In the genomic region with DNA sequence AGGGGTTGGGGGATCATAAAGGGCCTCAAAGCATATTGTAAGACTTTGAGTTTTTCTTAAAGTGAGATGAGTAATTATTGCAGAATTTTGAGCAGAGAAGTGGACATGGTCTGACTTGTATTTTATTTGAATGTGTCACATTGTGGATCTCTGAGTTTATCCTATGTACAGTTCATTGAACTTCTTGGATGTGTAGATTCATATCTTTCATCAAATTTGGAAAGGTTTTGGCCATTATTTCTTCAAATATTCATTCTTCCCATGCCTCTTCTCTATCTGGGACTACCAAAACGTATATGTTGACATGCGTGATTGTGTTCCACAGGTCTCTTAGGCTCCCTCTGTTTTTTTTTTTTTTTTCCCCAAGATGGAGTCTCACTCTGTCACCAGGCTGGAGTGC, we compare ENCODE assay signal across 30 cellular contexts. TPM values are rescaled to one million over a fixed set of nuclear protein-coding genes. Genes with fewer than 3 reads are reported as not detected.
"Had no signal": no experiment of that assay in that cellular context is flagged by ENCODE, and none has a peak within 500 bp of the region (broad histone marks: within the 10 kb centered on the region; RNA-seq: fewer than 3 reads in every experiment).

No MANE protein-coding gene starts in this region.

- DNase-seq: stimulated activated CD4-positive, alpha-beta T cell treated with anti-CD3 and anti-CD28 coated beads, Interleukin-2, amount 100 ng/mL, for 48 hours; stimulated activated CD4-positive, alpha-beta T cell treated with anti-CD3 and anti-CD28 coated beads, Interleukin-4, amount 100 ng/mL, for 1 hour; stimulated activated CD4-positive, alpha-beta T cell treated with anti-CD3 and anti-CD28 coated beads, Interleukin-4, amount 100 ng/mL, for 24 hours; stimulated activated CD4-positive, alpha-beta T cell treated with anti-CD3 and anti-CD28 coated beads, Interleukin-4, amount 100 ng/mL, for 4 hours; stimulated activated CD8-positive, alpha-beta memory T cell treated with anti-CD3 and anti-CD28 coated beads, Interleukin-4, amount 100 ng/mL, for 48 hours; stimulated activated naive B cell treated with anti-CD40 and anti-IgM and Interleukin-4, amounts not matched to agents 10 μg/mL and 1 μg/mL and 100 μg/mL, for 72 hours; stimulated activated naive CD4-positive, alpha-beta T cell; stimulated activated naive CD4-positive, alpha-beta T cell treated with Interleukin-2 at 50 U/mL for 16 hours; stimulated activated naive CD8-positive, alpha-beta T cell treated with anti-CD3 and anti-CD28 coated beads, Interleukin-15, amount 100 ng/mL, for 72 hours; stimulated activated naive CD8-positive, alpha-beta T cell treated with anti-CD3 and anti-CD28 coated beads, Interleukin-15, Interleukin-2, amounts not matched to agents 100 U/mL and 50 U/mL, for 24 hours; stomach; substantia nigra; testis; thyroid gland; tibial artery; transverse colon; trophoblast cell; upper lobe of left lung; upper lobe of right lung; uterus had no signal

- H3K27me3 ChIP-seq: testis, thyroid gland, upper lobe of left lung, uterus, vagina had no signal

- ATAC-seq: stimulated activated effector memory CD8-positive, alpha-beta T cell treated with anti-CD3 and anti-CD28 coated beads, Interleukin-12 subunit alpha, Interleukin-12 subunit beta, amount 100 ng/mL, for 72 hours; stimulated activated naive B cell treated with anti-CD40 and anti-IgM and Interleukin-4, amounts not matched to agents 10 μg/mL and 1 μg/mL and 100 μg/mL, for 72 hours; stimulated activated naive CD8-positive, alpha-beta T cell treated with anti-CD3 and anti-CD28 coated beads, Interleukin-15, amount 100 ng/mL, for 72 hours; stimulated activated naive CD8-positive, alpha-beta T cell treated with anti-CD3 and anti-CD28 coated beads, Interleukin-15, Interleukin-2, amounts not matched to agents 100 U/mL and 50 U/mL, for 24 hours; upper lobe of right lung had no signal

- H3K4me3 ChIP-seq: stomach, suprapubic skin, testis, thoracic aorta, thyroid gland, tibial artery, tibial nerve, transverse colon, upper lobe of left lung, upper lobe of right lung, uterus, vagina had no signal

- H3K4me1 ChIP-seq: stomach, suprapubic skin, testis, thyroid gland, tibial artery, tibial nerve, transverse colon, upper lobe of left lung, upper lobe of right lung, uterus, vagina had no signal

- H3K36me3 ChIP-seq: stomach, suprapubic skin, thoracic aorta, thyroid gland, tibial artery, tibial nerve, transverse colon, upper lobe of left lung, upper lobe of right lung, uterus, vagina had no signal

- H3K9me3 ChIP-seq: suprapubic skin, testis, thyroid gland, upper lobe of right lung, uterus, vagina had no signal

- H3K27ac Mint-ChIP-seq: stimulated activated effector memory CD8-positive, alpha-beta T cell treated with anti-CD3 and anti-CD28 coated beads, Interleukin-12 subunit alpha, Interleukin-12 subunit beta, amount 100 ng/mL, for 72 hours; stimulated activated naive B cell treated with anti-CD40 and anti-IgM and Interleukin-4, amounts not matched to agents 10 μg/mL and 1 μg/mL and 100 μg/mL, for 72 hours; stimulated activated naive CD8-positive, alpha-beta T cell treated with anti-CD3 and anti-CD28 coated beads, Interleukin-15, amount 100 ng/mL, for 72 hours; stimulated activated naive CD8-positive, alpha-beta T cell treated with anti-CD3 and anti-CD28 coated beads, Interleukin-15, Interleukin-2, amounts not matched to agents 100 ng/mL and 50 ng/mL, for 24 hours; type B pancreatic cell had no signal

- FAIRE-seq: urothelium cell line had no signal

- H3K36me3 Mint-ChIP-seq: stimulated activated effector memory CD8-positive, alpha-beta T cell treated with anti-CD3 and anti-CD28 coated beads, Interleukin-12 subunit alpha, Interleukin-12 subunit beta, amount 100 ng/mL, for 72 hours; type B pancreatic cell had no signal

- H3K27ac ChIP-seq: stomach, suprapubic skin, testis, thoracic aorta, thyroid gland, tibial artery, tibial nerve, transverse colon, upper lobe of left lung, upper lobe of right lung, uterus, vagina had no signal

- H3K4me1 Mint-ChIP-seq: stimulated activated effector memory CD8-positive, alpha-beta T cell treated with anti-CD3 and anti-CD28 coated beads, Interleukin-12 subunit alpha, Interleukin-12 subunit beta, amount 100 ng/mL, for 72 hours; stimulated activated naive CD8-positive, alpha-beta T cell treated with anti-CD3 and anti-CD28 coated beads, Interleukin-15, amount 100 ng/mL, for 72 hours had no signal

- H3K4me3 Mint-ChIP-seq: stimulated activated effector memory CD8-positive, alpha-beta T cell treated with anti-CD3 and anti-CD28 coated beads, Interleukin-12 subunit alpha, Interleukin-12 subunit beta, amount 100 ng/mL, for 72 hours; stimulated activated naive B cell treated with anti-CD40 and anti-IgM and Interleukin-4, amounts not matched to agents 10 μg/mL and 1 μg/mL and 100 μg/mL, for 72 hours; stimulated activated naive CD8-positive, alpha-beta T cell treated with anti-CD3 and anti-CD28 coated beads, Interleukin-15, amount 100 ng/mL, for 72 hours; stimulated activated naive CD8-positive, alpha-beta T cell treated with anti-CD3 and anti-CD28 coated beads, Interleukin-15, Interleukin-2, amounts not matched to agents 100 ng/mL and 50 ng/mL, for 24 hours; type B pancreatic cell had no signal

RNA-seq across cellular contexts. Expression of gene DLX3, which starts 14.3 kb away (rescaled TPM):
- total RNA-seq: stomach, transverse colon, urinary bladder had no signal

RNA-seq across cellular contexts. Expression of gene DLX4, which starts 40.3 kb away (rescaled TPM):
- total RNA-seq: stomach, temporal lobe, thoracic aorta, tibial nerve, transverse colon, urinary bladder, uterus had no signal
